ENCODE assay signal across 8 cellular contexts in genomic region chr11:77473001-77473800, GRCh38. TPM values are rescaled to one million over a fixed set of nuclear protein-coding genes. Genes with fewer than 3 reads are reported as not detected.
DNase-seq lines count a peak whose midpoint lies in the region; ATAC-seq and TF ChIP-seq lines count a peak whose summit lies in the region.

No MANE protein-coding gene starts in this region.

- H3K9ac ChIP-seq in smooth muscle cell (ENCODE audit: low read depth): peak overlapping the region; percentile 80

- no peaks in the 10 kb centered on the region for H4K20me1 ChIP-seq in smooth muscle cell (ENCODE audit: low read depth)

- TF ChIP-seq CTCF in brain (conservative IDR thresholded peaks at IDR 0.05) (no peak), smooth muscle cell (IDR thresholded peaks at IDR 0.05; ENCODE audit: borderline replicate concordance, insufficient read depth, poor library complexity, severe bottlenecking) (no peak)

- H2AFZ ChIP-seq in ACC112 (ENCODE audit: low read length, unreplicated experiment) (peak overlapping the region; percentile 82), smooth muscle cell (ENCODE audit: low read depth) (peak overlapping the region; percentile 92)

- H3K4me1 ChIP-seq in ACC112 (ENCODE audit: control insufficient read depth, insufficient read depth, low read length, unreplicated experiment) (peaks cover under 1% of the 10 kb centered on the region), smooth muscle cell (ENCODE audit: low read depth) (peaks cover 19% of the 10 kb centered on the region)

- H3K27ac ChIP-seq in ACC112 (ENCODE audit: low read depth, low read length) (no peak overlapping the region), smooth muscle cell (ENCODE audit: low read depth) (no peak overlapping the region)

- peaks cover 14% of the 10 kb centered on the region for H3K4me1 Mint-ChIP-seq in T-helper 1 cell treated with Interleukin-12 subunit alpha and Interleukin-12 subunit beta and Interleukin-4 antibody, amounts not matched to agents 30 μg/mL and 1 μg/mL, for 36 hours (ENCODE audit: low read depth)
- H3K4me1 Mint-ChIP-seq in brain (peaks cover 48% of the 10 kb centered on the region), immature natural killer cell (peaks cover 13 to 32% of the 10 kb centered on the region in 2 donors)

- DNase-seq in immature natural killer cell (peak; percentile 50 to 61 (median 52)), smooth muscle cell (lab: John Stamatoyannopoulos, UW; ENCODE audit: unreplicated experiment) (no peak), GDM1 (lab: John Stamatoyannopoulos, UW) (no peak)

- peak; percentile 42 for ATAC-seq in GM18511 (IDR thresholded peaks at IDR 0.05; ENCODE audit: unreplicated experiment)
- peak; percentile 30 for ATAC-seq in HG03439 (IDR thresholded peaks at IDR 0.05; ENCODE audit: unreplicated experiment)

- H3F3A ChIP-seq in smooth muscle cell (ENCODE audit: low read depth): peaks cover 6% of the 10 kb centered on the region

- peak overlapping the region; percentile 83 for H3K4me3 Mint-ChIP-seq in T-helper 1 cell treated with Interleukin-12 subunit alpha and Interleukin-12 subunit beta and Interleukin-4 antibody, amounts not matched to agents 30 μg/mL and 1 μg/mL, for 36 hours
- H3K4me3 Mint-ChIP-seq in brain (peak overlapping the region; percentile 90 to 94 (median 92)), immature natural killer cell (peak overlapping the region; percentile 81 to 93 (median 89))

- peak overlapping the region; percentile 97 for H3K4me2 ChIP-seq in smooth muscle cell

- peaks cover 53% of the 10 kb centered on the region for H3K27me3 Mint-ChIP-seq in T-helper 1 cell treated with Interleukin-12 subunit alpha and Interleukin-12 subunit beta and Interleukin-4 antibody, amounts not matched to agents 30 μg/mL and 1 μg/mL, for 36 hours (ENCODE audit: low read depth)
- H3K27me3 Mint-ChIP-seq in brain (peaks cover 3% of the 10 kb centered on the region), immature natural killer cell (ENCODE audit: low read depth in 3 of 3) (peaks cover 8 to 17% (median 14%) of the 10 kb centered on the region in 3 donors)

- 1% methylated on average over 27 of the region's 79 CpGs for WGBS in smooth muscle cell (ENCODE audit: low lambda C conversion rate)

- H3K36me3 Mint-ChIP-seq in T-helper 1 cell treated with Interleukin-12 subunit alpha and Interleukin-12 subunit beta and Interleukin-4 antibody, amounts not matched to agents 30 μg/mL and 1 μg/mL, for 36 hours (ENCODE audit: low read depth): no peaks in the 10 kb centered on the region
- H3K36me3 Mint-ChIP-seq in brain: no peaks in the 10 kb centered on the region
- no peaks in the 10 kb centered on the region for H3K36me3 Mint-ChIP-seq in immature natural killer cell

- no peaks in the 10 kb centered on the region for H3K9me3 ChIP-seq in smooth muscle cell (replicated peaks; ENCODE audit: low read depth)

- peak overlapping the region; percentile 78 for H3K27ac Mint-ChIP-seq in T-helper 1 cell treated with Interleukin-12 subunit alpha and Interleukin-12 subunit beta and Interleukin-4 antibody, amounts not matched to agents 30 μg/mL and 1 μg/mL, for 36 hours
- peak overlapping the region; percentile 91 to 98 (median 96) for H3K27ac Mint-ChIP-seq in brain
- H3K27ac Mint-ChIP-seq in immature natural killer cell: peak overlapping the region in 5 of 6 donors; percentile 84 to 99 (median 95)

- no peaks in the 10 kb centered on the region for H3K79me2 ChIP-seq in ACC112 (ENCODE audit: control insufficient read depth, insufficient read depth, low read length, unreplicated experiment)
- no peaks in the 10 kb centered on the region for H3K79me2 ChIP-seq in smooth muscle cell (ENCODE audit: low read depth)

- H3K36me3 ChIP-seq in ACC112 (ENCODE audit: insufficient read depth, low read length) (no peaks in the 10 kb centered on the region), smooth muscle cell (ENCODE audit: low read depth) (no peaks in the 10 kb centered on the region)

- no peaks in the 10 kb centered on the region for H3K9me3 Mint-ChIP-seq in T-helper 1 cell treated with Interleukin-12 subunit alpha and Interleukin-12 subunit beta and Interleukin-4 antibody, amounts not matched to agents 30 μg/mL and 1 μg/mL, for 36 hours
- H3K9me3 Mint-ChIP-seq in brain (peaks cover 0 to 4% (median 0%) of the 10 kb centered on the region in 5 experiments), immature natural killer cell (no peaks in the 10 kb centered on the region)

- peaks cover 4% of the 10 kb centered on the region; the same call in 1 of the 2 replicates for H3K27me3 ChIP-seq in ACC112 (ENCODE audit: insufficient read depth, low read length)
- H3K27me3 ChIP-seq in smooth muscle cell (ENCODE audit: low read depth): peaks cover 4% of the 10 kb centered on the region

- H3K4me3 ChIP-seq in ACC112 (ENCODE audit: low read depth, low read length): peak overlapping the region; percentile 84
- H3K4me3 ChIP-seq in smooth muscle cell: peak overlapping the region; percentile 78

RNA-seq across cellular contexts. Expression of gene PAK1, which starts 0.7 kb away (rescaled TPM):
- 62.6 TPM for polyA plus RNA-seq in brain (ENCODE audit: insufficient read depth, low read depth, low replicate concordance)
- polyA plus RNA-seq in immature natural killer cell: 10 to 100 TPM; 13.3 to 19.1 (median 18.3) TPM
- 31.7 and 40.6 TPM in 2 replicates for total RNA-seq in smooth muscle cell
- polyA plus RNA-seq in smooth muscle cell: 20.5 and 22.4 TPM in 2 replicates

Comparison
In these comparisons a context has a peak if more than half of its experiments do, and no peak if none do; other contexts are left out.
1. DNase-seq: peak in immature natural killer cell (3 of 3); none in smooth muscle cell (single experiment) and GDM1 (single experiment).
2. Peak in every context shown above with its lines, with median percentiles within 50 percentile points of each other: H3K27ac Mint-ChIP-seq and H3K4me3 Mint-ChIP-seq.